Comparison of ENCODE assay signal across 21 cellular contexts in genomic region chr5:51095481-51095880, GRCh38.
"Had no signal": no experiment of that assay in that cellular context is flagged by ENCODE, and none has a peak within 500 bp of the region (broad histone marks: within the 10 kb centered on the region; RNA-seq: fewer than 3 reads in every experiment).

No MANE protein-coding gene starts in this region.

- H3K36me3 ChIP-seq: esophagus squamous epithelium, gastroesophageal sphincter, right atrium auricular region, sigmoid colon, stomach, thoracic aorta, transverse colon had no signal

- H3K4me1 Mint-ChIP-seq: central memory CD8-positive, alpha-beta T cell; naive thymus-derived CD4-positive, alpha-beta T cell; nephron progenitor cell had no signal

- H3K9me3 Mint-ChIP-seq: nephron progenitor cell had no signal

- H3K27me3 ChIP-seq: esophagus squamous epithelium, gastroesophageal sphincter, right atrium auricular region, sigmoid colon, stomach, transverse colon had no signal

- H3K27ac Mint-ChIP-seq: naive thymus-derived CD4-positive, alpha-beta T cell; nephron progenitor cell had no signal

- H3K4me3 Mint-ChIP-seq: central memory CD8-positive, alpha-beta T cell; naive thymus-derived CD4-positive, alpha-beta T cell; nephron progenitor cell had no signal

- H3K27me3 Mint-ChIP-seq: central memory CD8-positive, alpha-beta T cell had no signal

- H3K4me1 ChIP-seq: esophagus squamous epithelium, gastroesophageal sphincter, right atrium auricular region, sigmoid colon, stomach, transverse colon had no signal

- H3K9me3 ChIP-seq: esophagus squamous epithelium, gastroesophageal sphincter, right atrium auricular region, sigmoid colon, stomach, thoracic aorta, transverse colon had no signal

- H3K27ac ChIP-seq: dorsolateral prefrontal cortex, epithelial cell of prostate, esophagus squamous epithelium, gastroesophageal sphincter, right atrium auricular region, sigmoid colon, skin epidermis, stomach, thoracic aorta, transverse colon had no signal

- H3K36me3 Mint-ChIP-seq: naive thymus-derived CD4-positive, alpha-beta T cell had no signal

- DNase-seq: cortex of kidney; dorsolateral prefrontal cortex; effector memory CD4-positive, alpha-beta T cell; esophagus squamous epithelium; foreskin fibroblast; left colon; left ventricle myocardium superior; naive thymus-derived CD4-positive, alpha-beta T cell; nephron progenitor cell; occipital lobe; sigmoid colon; stimulated activated naive CD4-positive, alpha-beta T cell; stomach; substantia nigra; transverse colon had no signal

- H3K4me3 ChIP-seq: dorsolateral prefrontal cortex, esophagus squamous epithelium, gastroesophageal sphincter, right atrium auricular region, sigmoid colon, skin epidermis, stomach, thoracic aorta, transverse colon had no signal

- ATAC-seq: gastroesophageal sphincter; left colon; left ventricle myocardium superior; naive thymus-derived CD4-positive, alpha-beta T cell had no signal
